28 cellular contexts compared by ENCODE assay signal in genomic region chr17:32320847-32321246, GRCh38. TPM values are rescaled to one million over a fixed set of nuclear protein-coding genes. Genes with fewer than 3 reads are reported as not detected.
"Had no signal": no experiment of that assay in that cellular context is flagged by ENCODE, and none has a peak within 500 bp of the region (broad histone marks: within the 10 kb centered on the region; RNA-seq: fewer than 3 reads in every experiment).

No MANE protein-coding gene starts in this region.

- H3K4me3 ChIP-seq: coronary artery, esophagus squamous epithelium, heart right ventricle, left lung, neural progenitor cell, psoas muscle, skin epidermis, suprapubic skin, transverse colon had no signal

- FAIRE-seq: endometrium, islet of Langerhans had no signal

- H3K36me3 ChIP-seq: esophagus squamous epithelium, heart right ventricle, left lung, neural progenitor cell, suprapubic skin, transverse colon had no signal

- H3K27me3 ChIP-seq: esophagus squamous epithelium, left lung, neural progenitor cell, suprapubic skin, transverse colon had no signal

- H2AFZ ChIP-seq: neural progenitor cell had no signal

- ATAC-seq: effector memory CD8-positive, alpha-beta T cell; heart right ventricle; left cardiac atrium; left lung; naive thymus-derived CD4-positive, alpha-beta T cell; psoas muscle; right cardiac atrium; stimulated activated naive B cell treated with anti-CD40 and anti-IgM and Interleukin-4, amounts not matched to agents 10 μg/mL and 1 μg/mL and 100 μg/mL, for 72 hours had no signal

- H3K4me1 ChIP-seq: psoas muscle had no signal

- H3K9me3 ChIP-seq: esophagus squamous epithelium, heart right ventricle, left lung, psoas muscle, suprapubic skin, transverse colon had no signal

- DNase-seq: effector memory CD8-positive, alpha-beta T cell; erythroblast; esophagus squamous epithelium; foreskin melanocyte; glutamatergic neuron; heart right ventricle; hippocampal formation; left cardiac atrium; left lung; mammary epithelial cell; mesendoderm; midbrain; naive thymus-derived CD4-positive, alpha-beta T cell; nucleus accumbens; psoas muscle; right cardiac atrium; stimulated activated CD4-positive, alpha-beta T cell treated with anti-CD3 and anti-CD28 coated beads, Interleukin-15, amount 100 ng/mL, for 24 hours; stimulated activated CD4-positive, alpha-beta T cell treated with anti-CD3 and anti-CD28 coated beads, Interleukin-2, amount 100 ng/mL, for 48 hours; stimulated activated naive B cell treated with anti-CD40 and anti-IgM and Interleukin-4, amounts not matched to agents 10 μg/mL and 1 μg/mL and 100 μg/mL, for 72 hours; transverse colon had no signal

- H3K4me2 ChIP-seq: neural progenitor cell had no signal

- H3K27ac ChIP-seq: coronary artery, esophagus squamous epithelium, heart right ventricle, left lung, neural progenitor cell, psoas muscle, skin epidermis, suprapubic skin, transverse colon had no signal

- H3K9ac ChIP-seq: neural progenitor cell had no signal

RNA-seq across cellular contexts. Expression of gene RHBDL3, which starts 55.2 kb away (rescaled TPM):
- total RNA-seq: kidney epithelial cell, mammary epithelial cell, renal cortical epithelial cell had no signal
- polyA plus RNA-seq: naive thymus-derived CD4-positive, alpha-beta T cell had no signal
